ENCODE assay signal across 8 cellular contexts in genomic region chr12:991350-992278, GRCh38. TPM values are rescaled to one million over a fixed set of nuclear protein-coding genes. Genes with fewer than 3 reads are reported as not detected.
DNase-seq lines count a peak whose midpoint lies in the region; ATAC-seq and TF ChIP-seq lines count a peak whose summit lies in the region.

No MANE protein-coding gene starts in this region.

- H3K4me3 Mint-ChIP-seq in activated CD8-positive, alpha-beta T cell treated with anti-CD3 and anti-CD28 coated beads for 36 hours = peak overlapping the region; percentile 85

- no peaks in the 10 kb centered on the region; the same call in 1 of the 2 replicates for H3F3A ChIP-seq in Loucy (ENCODE audit: low read depth)

- H3K27me3 Mint-ChIP-seq in activated CD8-positive, alpha-beta T cell treated with anti-CD3 and anti-CD28 coated beads for 36 hours = no peaks in the 10 kb centered on the region

- no CpG with 5 or more reads among the region's 48 CpGs for WGBS in neuronal stem cell (ENCODE audit: extremely low coverage in 2 of 2, insufficient read length in 2 of 2, insufficient replicate concordance in 1 of 2), 2 donors

- H3K4me2 ChIP-seq in Loucy (ENCODE audit: low read depth, low read length, poor library complexity, severe bottlenecking) = peak overlapping the region; percentile 71
- peak overlapping the region; percentile 59 for H3K4me2 ChIP-seq in neuronal stem cell (ENCODE audit: insufficient read depth, low read length, poor library complexity, severe bottlenecking)

- H3K27ac ChIP-seq in C4-2B (peak overlapping the region; percentile 92), neuronal stem cell (replicated peaks; ENCODE audit: low read length) (peak overlapping the region; percentile 67)

- peak overlapping the region; percentile 91 for H3K27ac Mint-ChIP-seq in activated CD8-positive, alpha-beta T cell treated with anti-CD3 and anti-CD28 coated beads for 36 hours

- no peaks in the 10 kb centered on the region for H3K36me3 ChIP-seq in Loucy (ENCODE audit: insufficient read depth, low read length)
- no peaks in the 10 kb centered on the region for H3K36me3 ChIP-seq in neuronal stem cell (replicated peaks in 1 of 2; ENCODE audit: control insufficient read depth in 2 of 2, insufficient read depth in 2 of 2, low read length in 2 of 2)

- peaks cover 46% of the 10 kb centered on the region for H3K4me1 Mint-ChIP-seq in activated CD8-positive, alpha-beta T cell treated with anti-CD3 and anti-CD28 coated beads for 36 hours (ENCODE audit: low read depth)

- peak overlapping the region; percentile 97 for H3K4me3 ChIP-seq in Loucy (ENCODE audit: low read length, poor library complexity, severe bottlenecking)
- H3K4me3 ChIP-seq in fibroblast of the aortic adventitia (ENCODE audit: low read depth, low read length) = peak overlapping the region; percentile 85
- peak overlapping the region; percentile 86 to 87 for H3K4me3 ChIP-seq in neuronal stem cell (ENCODE audit: low read length in 2 of 2)

- H2BK120ac ChIP-seq in neuronal stem cell (ENCODE audit: low read depth, low read length) = no peak overlapping the region

- no peak overlapping the region for H2BK5ac ChIP-seq in neuronal stem cell (ENCODE audit: low read length)

- H4K8ac ChIP-seq in neuronal stem cell (ENCODE audit: low read depth, low read length) = no peak overlapping the region

- intact Hi-C loops in activated CD8-positive, alpha-beta T cell treated with anti-CD3 and anti-CD28 coated beads for 36 hours (cut with micrococcal nuclease) = loop anchor here (10.0 kb wide), 1 partner anchor 103 kb away; no protein-coding TSS in a partner anchor

- POLR2A ChIA-PET in activated CD8-positive, alpha-beta T cell treated with anti-CD3 and anti-CD28 coated beads for 36 hours (lab: Charles Lee) = interaction anchor here (0.6 to 1.9 kb wide), 3 partner anchors 14 to 315 kb away, joined by 3 to 6 read pairs (median 6); partner anchors contain the start of gene RAD52

- H3K27me3 ChIP-seq in Loucy (ENCODE audit: insufficient read depth, low read length, poor library complexity, severe bottlenecking) (no peaks in the 10 kb centered on the region), neuronal stem cell (ENCODE audit: control insufficient read depth in 3 of 3, insufficient read depth in 3 of 3, low read depth in 1 of 3, low read length in 3 of 3) (peaks cover 0 to 2% (median 0%) of the 10 kb centered on the region in 3 experiments)

- H2BK12ac ChIP-seq in neuronal stem cell (ENCODE audit: low read length) = no peak overlapping the region

- CTCF ChIA-PET in activated CD8-positive, alpha-beta T cell treated with anti-CD3 and anti-CD28 coated beads for 36 hours (lab: Charles Lee) = interaction anchor here (0.7 to 1.7 kb wide), 8 partner anchors 9 to 592 kb away, joined by 3 to 6 read pairs (median 4); partner anchors contain the start of gene RAD52

- H3K9ac ChIP-seq in Loucy (ENCODE audit: low read depth, low read length, poor library complexity, severe bottlenecking) (peak overlapping the region; percentile 96), neuronal stem cell (ENCODE audit: low read depth, low read length, poor library complexity) (peak overlapping the region; percentile 93)

- peaks cover 2% of the 10 kb centered on the region for H3K36me3 Mint-ChIP-seq in activated CD8-positive, alpha-beta T cell treated with anti-CD3 and anti-CD28 coated beads for 36 hours (ENCODE audit: low read depth)

- no peaks in the 10 kb centered on the region for H3K9me3 Mint-ChIP-seq in activated CD8-positive, alpha-beta T cell treated with anti-CD3 and anti-CD28 coated beads for 36 hours

- no peaks in the 10 kb centered on the region for H3K9me2 ChIP-seq in Loucy (replicated peaks; ENCODE audit: low read depth, low read length)

- no peak for TF ChIP-seq CTCF in C4-2B (conservative IDR thresholded peaks at IDR 0.05)
- TF ChIP-seq CTCF in Loucy (conservative IDR thresholded peaks at IDR 0.05; ENCODE audit: low read length) = no peak
- TF ChIP-seq CTCF in activated CD8-positive, alpha-beta T cell treated with anti-CD3 and anti-CD28 coated beads for 36 hours (IDR thresholded peaks at IDR 0.05) = no peak
- TF ChIP-seq CTCF in fibroblast of the aortic adventitia (IDR thresholded peaks at IDR 0.05; ENCODE audit: insufficient read depth, low read length) = no peak

- peak overlapping the region; percentile 95 for H3K23ac ChIP-seq in neuronal stem cell (ENCODE audit: low read depth, low read length, poor library complexity)

- H4K91ac ChIP-seq in neuronal stem cell (ENCODE audit: low read depth, low read length, poor library complexity) = no peak overlapping the region

- peak overlapping the region; percentile 99 for H3K18ac ChIP-seq in neuronal stem cell (ENCODE audit: low read length)

- H3K79me1 ChIP-seq in neuronal stem cell (ENCODE audit: low read depth, low read length) = peaks cover 3% of the 10 kb centered on the region

- H3K79me2 ChIP-seq in Loucy (ENCODE audit: insufficient read depth, low read length) = peaks cover 73% of the 10 kb centered on the region

- peak overlapping the region; percentile 96 for H2AFZ ChIP-seq in Loucy (ENCODE audit: low read length)
- peak overlapping the region; percentile 98 for H2AFZ ChIP-seq in neuronal stem cell (ENCODE audit: low read length)

- H3K4me1 ChIP-seq in Loucy (ENCODE audit: insufficient read depth, low read length, poor library complexity, severe bottlenecking) (peaks cover 37% of the 10 kb centered on the region), neuronal stem cell (ENCODE audit: control insufficient read depth in 2 of 2, insufficient read depth in 1 of 2, low read depth in 1 of 2, low read length in 2 of 2) (peaks cover 2 to 12% of the 10 kb centered on the region in 2 donors)

- H3K9me3 ChIP-seq in Loucy (ENCODE audit: insufficient read depth, low read depth, low read length) (no peaks in the 10 kb centered on the region), neuronal stem cell (replicated peaks in 1 of 2; ENCODE audit: control insufficient read depth in 2 of 2, insufficient read depth in 1 of 2, low read depth in 1 of 2, low read length in 2 of 2) (no peaks in the 10 kb centered on the region)

- H2BK15ac ChIP-seq in neuronal stem cell (ENCODE audit: low read length) = peak overlapping the region; percentile 98

- no peak overlapping the region for H2AK5ac ChIP-seq in neuronal stem cell (ENCODE audit: low read depth, low read length)

- no peak overlapping the region for H3K4ac ChIP-seq in neuronal stem cell (ENCODE audit: low read length)

- H4K20me1 ChIP-seq in Loucy (ENCODE audit: insufficient read depth, low read length, poor library complexity, severe bottlenecking) = peaks cover 13% of the 10 kb centered on the region

- DNase-seq in GM19238 (ENCODE audit: insufficient read length, low spot score) (peak; percentile 57), fibroblast of the aortic adventitia (ENCODE audit: low read depth) (peak; percentile 19), neuronal stem cell (ENCODE audit: low spot score) (no peak), H4 (ENCODE audit: low spot score) (no peak)
- peak; percentile 41 for DNase-seq in activated CD8-positive, alpha-beta T cell treated with anti-CD3 and anti-CD28 coated beads for 36 hours

- peak; percentile 73 for ATAC-seq in activated CD8-positive, alpha-beta T cell treated with anti-CD3 and anti-CD28 coated beads for 36 hours
- no peak for ATAC-seq in GM21825 (IDR thresholded peaks at IDR 0.05; ENCODE audit: unreplicated experiment)

- no peak overlapping the region for H3K14ac ChIP-seq in neuronal stem cell (ENCODE audit: low read length)

RNA-seq across cellular contexts. Expression of gene ERC1, which starts 0.6 kb away (rescaled TPM):
- total RNA-seq in activated CD8-positive, alpha-beta T cell treated with anti-CD3 and anti-CD28 coated beads for 36 hours = 10 to 100 TPM; 21.7 to 27.0 TPM
- total RNA-seq in fibroblast of the aortic adventitia (ENCODE audit: low replicate concordance) = 50.9 and 93.1 TPM in 2 replicates
- polyA plus RNA-seq in neuronal stem cell (2013, experiment 1 of 2) = 5.3 TPM
- polyA plus RNA-seq in neuronal stem cell (2013, experiment 2 of 2) = 5.2 TPM
- total RNA-seq in H4 (2014; rRNA removed; shearing (Covaris generic)) = 7.2 and 11.3 TPM in 2 replicates

RNA-seq across cellular contexts. Expression of gene RAD52, which starts 42.1 kb away (rescaled TPM):
- 10 to 100 TPM; 14.9 to 16.3 TPM for total RNA-seq in activated CD8-positive, alpha-beta T cell treated with anti-CD3 and anti-CD28 coated beads for 36 hours
- 8.0 and 10.8 TPM in 2 replicates for total RNA-seq in fibroblast of the aortic adventitia (ENCODE audit: low replicate concordance)
- 12.7 TPM for polyA plus RNA-seq in neuronal stem cell (2013, experiment 1 of 2)
- 14.3 TPM for polyA plus RNA-seq in neuronal stem cell (2013, experiment 2 of 2)
- total RNA-seq in H4 (2014; rRNA removed; shearing (Covaris generic)) = 5.9 and 11.2 TPM in 2 replicates

Comparison
In these comparisons a context has a peak if more than half of its experiments do, and no peak if none do; other contexts are left out.
1. DNase-seq: peak in GM19238 (single experiment), activated CD8-positive, alpha-beta T cell treated with anti-CD3 and anti-CD28 coated beads for 36 hours (single experiment) and fibroblast of the aortic adventitia (single experiment); none in neuronal stem cell (single experiment) and H4 (single experiment).
2. Peak in every context shown above with its lines, with median percentiles within 50 percentile points of each other: H3K4me3 ChIP-seq.